17 cellular contexts compared by ENCODE assay signal in the genomic region with DNA sequence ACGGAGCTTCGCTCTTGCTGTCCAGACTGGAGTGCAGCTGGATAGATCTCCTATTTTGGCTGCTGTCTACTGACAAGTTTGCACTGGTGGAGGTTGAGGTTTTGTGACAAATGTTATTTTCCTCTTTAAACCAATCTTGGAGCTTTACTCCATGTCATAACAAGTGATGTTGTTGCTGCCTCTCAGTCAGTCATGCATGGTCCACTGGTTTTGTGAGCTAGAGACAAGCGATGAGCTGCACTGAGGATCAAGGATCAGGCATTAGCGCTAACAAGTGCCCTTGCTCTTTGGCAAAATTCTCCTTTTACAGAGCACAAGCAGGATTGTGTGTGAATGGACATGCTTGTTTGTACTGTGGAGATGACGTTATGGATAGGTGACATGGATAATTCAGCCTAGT. TPM values are rescaled to one million over a fixed set of nuclear protein-coding genes. Genes with fewer than 3 reads are reported as not detected.
DNase-seq lines count a peak whose midpoint lies in the region; ATAC-seq and TF ChIP-seq lines count a peak whose summit lies in the region.
"Had no signal": no experiment of that assay in that cellular context is flagged by ENCODE, and none has a peak within 500 bp of the region (broad histone marks: within the 10 kb centered on the region; RNA-seq: fewer than 3 reads in every experiment).

No MANE protein-coding gene starts in this region.

- DNase-seq in GM12864 (ENCODE audit: low read depth) (peak; percentile 59), NCI-H345 (lab: John Stamatoyannopoulos, UW) (peak; percentile 62), naive B cell (peak; percentile 70), right cardiac atrium (no peak), NCI-H2081 (lab: John Stamatoyannopoulos, UW) (no peak), brain microvascular endothelial cell (no peak)
- DNase-seq in natural killer cell treated with Interleukin-12 subunit alpha and Interleukin-12 subunit beta and Interleukin-15 and Interleukin-18, amount 100 ng/mL, for 72 hours (ENCODE audit: low spot score), result no peak
- DNase-seq: activated CD8-positive, alpha-beta T cell treated with anti-CD3 and anti-CD28 coated beads for 36 hours; colonic mucosa; hippocampal formation; left ventricle myocardium inferior; MM.1S; NCI-H2107 had no signal

- no peaks in the 10 kb centered on the region for H3K36me3 ChIP-seq in brain microvascular endothelial cell (replicated peaks)
- H3K36me3 ChIP-seq: colonic mucosa, left ventricle myocardium inferior, thoracic aorta had no signal

- H3K4me1 ChIP-seq in right cardiac atrium (ENCODE audit: control insufficient read depth, insufficient read depth, low read length), result no peaks in the 10 kb centered on the region
- H3K4me1 ChIP-seq: colonic mucosa had no signal

- peaks cover under 1 to 4% of the 10 kb centered on the region in 2 donors for H3K36me3 Mint-ChIP-seq in naive B cell
- H3K36me3 Mint-ChIP-seq in natural killer cell treated with Interleukin-12 subunit alpha and Interleukin-12 subunit beta and Interleukin-15 and Interleukin-18, amount 100 ng/mL, for 72 hours, result no peaks in the 10 kb centered on the region

- H3K27me3 Mint-ChIP-seq in naive B cell, result no peaks in the 10 kb centered on the region
- H3K27me3 Mint-ChIP-seq in natural killer cell treated with Interleukin-12 subunit alpha and Interleukin-12 subunit beta and Interleukin-15 and Interleukin-18, amount 100 ng/mL, for 72 hours, result peaks cover 6 to 7% of the 10 kb centered on the region in 2 donors

- WGBS in right cardiac atrium, result 76% methylated on average over 5 of the region's 5 CpGs

- H3K27me3 ChIP-seq in right cardiac atrium (ENCODE audit: control insufficient read depth, insufficient read depth), result no peaks in the 10 kb centered on the region
- peaks cover 3% of the 10 kb centered on the region for H3K27me3 ChIP-seq in brain microvascular endothelial cell (replicated peaks)
- H3K27me3 ChIP-seq: colonic mucosa had no signal

- intact Hi-C loops in right cardiac atrium (cut with DNase I), result no loop called here

- in situ Hi-C loops in brain microvascular endothelial cell (cut with HindIII; ENCODE audit: low pct_ligation_motif_present, low sequenced_read_pairs), result no loop called here

- H3K4me3 Mint-ChIP-seq in naive B cell, result peak overlapping the region; percentile 93 to 100 (median 98)
- H3K4me3 Mint-ChIP-seq in natural killer cell treated with Interleukin-12 subunit alpha and Interleukin-12 subunit beta and Interleukin-15 and Interleukin-18, amount 100 ng/mL, for 72 hours, result no peak overlapping the region
- H3K4me3 Mint-ChIP-seq: activated CD8-positive, alpha-beta T cell treated with anti-CD3 and anti-CD28 coated beads for 36 hours had no signal

- TF ChIP-seq CTCF in GM12864 (IDR thresholded peaks at IDR 0.05; ENCODE audit: low read depth, low read length, missing control alignments) (no peak), brain microvascular endothelial cell (IDR thresholded peaks at IDR 0.05; ENCODE audit: low read depth, low read length, missing control alignments) (no peak)

- peak overlapping the region; percentile 99 to 100 (median 99) for H3K27ac Mint-ChIP-seq in naive B cell
- H3K27ac Mint-ChIP-seq in natural killer cell treated with Interleukin-12 subunit alpha and Interleukin-12 subunit beta and Interleukin-15 and Interleukin-18, amount 100 ng/mL, for 72 hours, result no peak overlapping the region
- H3K27ac Mint-ChIP-seq: activated CD8-positive, alpha-beta T cell treated with anti-CD3 and anti-CD28 coated beads for 36 hours; activated T-helper 2 cell treated with anti-CD3 and anti-CD28 coated beads, Interferon-gamma antibody, Interleukin-2, Interleukin-4, amounts not matched to agents 10 μg/mL and 5 μg/mL and 100 μg/mL, durations not matched to agents 14 hours and 24 hours and 36 hours had no signal

- H3K4me1 Mint-ChIP-seq in naive B cell, result peaks cover 61 to 89% (median 75%) of the 10 kb centered on the region in 3 donors
- H3K4me1 Mint-ChIP-seq in natural killer cell treated with Interleukin-12 subunit alpha and Interleukin-12 subunit beta and Interleukin-15 and Interleukin-18, amount 100 ng/mL, for 72 hours (ENCODE audit: low read depth in 2 of 2), result no peaks in the 10 kb centered on the region

- H3K9me3 Mint-ChIP-seq in naive B cell, result peaks cover 0 to 4% (median under 1%) of the 10 kb centered on the region in 7 donors
- no peaks in the 10 kb centered on the region for H3K9me3 Mint-ChIP-seq in natural killer cell treated with Interleukin-12 subunit alpha and Interleukin-12 subunit beta and Interleukin-15 and Interleukin-18, amount 100 ng/mL, for 72 hours
- H3K9me3 Mint-ChIP-seq: activated CD8-positive, alpha-beta T cell treated with anti-CD3 and anti-CD28 coated beads for 36 hours; activated T-helper 2 cell treated with anti-CD3 and anti-CD28 coated beads, Interferon-gamma antibody, Interleukin-2, Interleukin-4, amounts not matched to agents 10 μg/mL and 5 μg/mL and 100 μg/mL, durations not matched to agents 14 hours and 24 hours and 36 hours had no signal

- no peak overlapping the region for H3K27ac ChIP-seq in right cardiac atrium (ENCODE audit: low read length)
- no peak overlapping the region for H3K27ac ChIP-seq in brain microvascular endothelial cell
- H3K27ac ChIP-seq: colonic mucosa, left ventricle myocardium inferior, thoracic aorta had no signal

- ATAC-seq in GM21360 (IDR thresholded peaks at IDR 0.05; ENCODE audit: unreplicated experiment) (peak; percentile 30), naive B cell (ENCODE audit: low read depth in 2 of 2) (peak; percentile 65 to 67), right cardiac atrium (no peak)
- ATAC-seq in natural killer cell treated with Interleukin-12 subunit alpha and Interleukin-12 subunit beta and Interleukin-15 and Interleukin-18, amount 100 ng/mL, for 72 hours, result no peak
- ATAC-seq: activated CD8-positive, alpha-beta T cell treated with anti-CD3 and anti-CD28 coated beads for 36 hours; HCT116 had no signal

- H3K4me3 ChIP-seq in GM12864 (ENCODE audit: low read depth, low read length), result peak overlapping the region; percentile 58; the same call in 1 of the 2 replicates
- H3K4me3 ChIP-seq in right cardiac atrium (ENCODE audit: low read length), result no peak overlapping the region
- H3K4me3 ChIP-seq in brain microvascular endothelial cell (ENCODE audit: low read depth, low read length), result no peak overlapping the region
- H3K4me3 ChIP-seq: colonic mucosa, left ventricle myocardium inferior, thoracic aorta had no signal

- no peaks in the 10 kb centered on the region for H3K9me3 ChIP-seq in right cardiac atrium (ENCODE audit: control insufficient read depth, low read length)
- H3K9me3 ChIP-seq: colonic mucosa, thoracic aorta had no signal

RNA-seq across cellular contexts. Expression of a gene that starts 0.8 kb away (rescaled TPM):
- polyA plus RNA-seq in naive B cell (ENCODE audit: low read depth in 6 of 6), result 10 to 100 TPM; 46.5 to 98.0 (median 80.0) TPM
- total RNA-seq in right cardiac atrium, result 1 to 10 TPM; 1.4 to 4.4 (median 2.6) TPM
- polyA plus RNA-seq in right cardiac atrium, result 0.57 TPM
- total RNA-seq in natural killer cell treated with Interleukin-12 subunit alpha and Interleukin-12 subunit beta and Interleukin-15 and Interleukin-18, amount 100 ng/mL, for 72 hours, result 1 to 10 TPM in 1 of 2 donors, not detected in 1; 2.0 TPM

Comparison
In these comparisons a context has a peak if more than half of its experiments do, and no peak if none do; other contexts are left out.
1. DNase-seq: peak in GM12864 (single experiment), NCI-H345 (single experiment) and naive B cell (single experiment); none in right cardiac atrium (0 of 3), NCI-H2081 (0 of 2), brain microvascular endothelial cell (single experiment) and natural killer cell treated with Interleukin-12 subunit alpha and Interleukin-12 subunit beta and Interleukin-15 and Interleukin-18, amount 100 ng/mL, for 72 hours (single experiment).
2. ATAC-seq: peak in GM21360 (single experiment) and naive B cell (2 of 2); none in right cardiac atrium (0 of 2) and natural killer cell treated with Interleukin-12 subunit alpha and Interleukin-12 subunit beta and Interleukin-15 and Interleukin-18, amount 100 ng/mL, for 72 hours (0 of 2).
3. H3K27ac Mint-ChIP-seq: peak in naive B cell (6 of 6); none in natural killer cell treated with Interleukin-12 subunit alpha and Interleukin-12 subunit beta and Interleukin-15 and Interleukin-18, amount 100 ng/mL, for 72 hours (0 of 2).